Comparison of ENCODE assay signal across 15 cellular contexts in genomic region chr17:76365256-76365903, GRCh38. TPM values are rescaled to one million over a fixed set of nuclear protein-coding genes. Genes with fewer than 3 reads are reported as not detected.
A peak's percentile ranks its signal among the peaks of the same experiment; 100 is the strongest.
DNase-seq lines count a peak whose midpoint lies in the region; ATAC-seq and TF ChIP-seq lines count a peak whose summit lies in the region.
"Had no signal": no experiment of that assay in that cellular context is flagged by ENCODE, and none has a peak within 500 bp of the region (broad histone marks: within the 10 kb centered on the region; RNA-seq: fewer than 3 reads in every experiment).

No MANE protein-coding gene starts in this region.

- POLR2A ChIA-PET in RWPE1 (lab: Yijun Ruan, JAX; ENCODE audit: low non-redundant PET) = no interaction called here

- H3K4me3 ChIP-seq in heart left ventricle (no peak overlapping the region), fibroblast of villous mesenchyme (ENCODE audit: low read depth, low read length) (no peak overlapping the region), upper lobe of right lung (no peak overlapping the region), ovary (no peak overlapping the region)

- H3K9me3 ChIP-seq in heart left ventricle (no peaks in the 10 kb centered on the region), upper lobe of right lung (no peaks in the 10 kb centered on the region), ovary (no peaks in the 10 kb centered on the region)

- H3K27me3 ChIP-seq in heart left ventricle (no peaks in the 10 kb centered on the region), upper lobe of right lung (no peaks in the 10 kb centered on the region), ovary (no peaks in the 10 kb centered on the region)

- no peaks in the 10 kb centered on the region for H3K36me3 ChIP-seq in heart left ventricle
- H3K36me3 ChIP-seq in upper lobe of right lung = no peaks in the 10 kb centered on the region
- H3K36me3 ChIP-seq in ovary = no peaks in the 10 kb centered on the region

- CTCF ChIA-PET in RWPE1 (lab: Yijun Ruan, JAX) = interaction anchor here (0.5 to 3.6 kb wide), 12 partner anchors 9 to 144 kb away, joined by 3 to 14 read pairs (median 4); partner anchors contain the start of gene SPHK1

- TF ChIP-seq CTCF in heart left ventricle (IDR thresholded peaks at IDR 0.05) = peak in 11 of 12 donors; percentile 16 to 51 (median 32)
- no peak; the same call in 1 of the 2 replicates for TF ChIP-seq CTCF in RWPE1 (conservative IDR thresholded peaks at IDR 0.05; ENCODE audit: low read depth)
- TF ChIP-seq CTCF in fibroblast of villous mesenchyme (IDR thresholded peaks at IDR 0.05; ENCODE audit: insufficient read depth, low read depth, low read length) = peak; percentile 50
- peak; percentile 22 for TF ChIP-seq CTCF in upper lobe of right lung (IDR thresholded peaks at IDR 0.05)
- TF ChIP-seq CTCF in ovary (IDR thresholded peaks at IDR 0.05) = no peak

- intact Hi-C loops in heart left ventricle (cut with DNase I) = loop anchor here in 1 of 10 donors (2.0 kb wide), 1 partner anchor 33 kb away; no protein-coding TSS in a partner anchor
- intact Hi-C loops in Right ventricle myocardium superior (cut with DNase I) = no loop called here
- intact Hi-C loops in upper lobe of right lung (cut with DNase I) = no loop called here
- intact Hi-C loops in ovary (cut with DNase I) = no loop called here

- no peak overlapping the region for H3K27ac ChIP-seq in heart left ventricle
- 0 out of 2 replicates have a peak overlapping the region, but pooled peaks have one; percentile 17 for H3K27ac ChIP-seq in RWPE1
- no peak overlapping the region for H3K27ac ChIP-seq in upper lobe of right lung
- H3K27ac ChIP-seq in ovary = no peak overlapping the region
- H3K27ac ChIP-seq: epithelial cell of prostate had no signal

- ATAC-seq in heart left ventricle (no peak), Right ventricle myocardium superior (ENCODE audit: poor library complexity) (no peak), upper lobe of right lung (no peak), HG03354 (IDR thresholded peaks at IDR 0.05; ENCODE audit: poor library complexity, severe bottlenecking, unreplicated experiment) (no peak), HG02588 (IDR thresholded peaks at IDR 0.05; ENCODE audit: unreplicated experiment) (no peak)

- H3K4me1 ChIP-seq in heart left ventricle (peaks cover 0 to 34% (median 15%) of the 10 kb centered on the region in 12 donors), upper lobe of right lung (no peaks in the 10 kb centered on the region), ovary (ENCODE audit: insufficient read depth) (no peaks in the 10 kb centered on the region)

- no peak for TF ChIP-seq POLR2A in heart left ventricle (IDR thresholded peaks at IDR 0.05)
- TF ChIP-seq POLR2A in ovary (IDR thresholded peaks at IDR 0.05) = no peak

- no peak for TF ChIP-seq EP300 in ovary (IDR thresholded peaks at IDR 0.05)

- 46 to 57% (median 50%) methylated on average over 12 of the region's 12 CpGs for WGBS in heart left ventricle, 4 donors
- 46 to 65% (median 61%) methylated on average over 12 of the region's 12 CpGs for WGBS in ovary, 3 donors

- no peak for DNase-seq in heart left ventricle
- no peak for DNase-seq in Right ventricle myocardium superior
- no peak for DNase-seq in RWPE1 (ENCODE audit: low spot score)
- DNase-seq in fibroblast of villous mesenchyme (ENCODE audit: low read depth) = peak; percentile 38
- no peak for DNase-seq in upper lobe of right lung
- no peak for DNase-seq in ovary
- DNase-seq: activated CD8-positive, alpha-beta memory T cell treated with anti-CD3 and anti-CD28 coated beads, Interleukin-2, amount 50 U/mL, for 48 hours; aorta; GF-D8; kidney glomerular epithelial cell; NCI-H1092; T-helper 2 cell had no signal

RNA-seq across cellular contexts. Expression of gene PRPSAP1, which starts 11.7 kb away (rescaled TPM):
- total RNA-seq in heart left ventricle = 10 to 100 TPM; 28.2 to 39.7 (median 30.9) TPM
- polyA plus RNA-seq in heart left ventricle = 10 to 100 TPM; 22.7 to 36.1 TPM
- 31.9 TPM for total RNA-seq in Right ventricle myocardium superior
- total RNA-seq in fibroblast of villous mesenchyme = 48.8 and 55.1 TPM in 2 replicates
- total RNA-seq in upper lobe of right lung = 60.2 TPM
- 10 to 100 TPM; 26.1 to 50.4 (median 44.5) TPM for total RNA-seq in ovary
- polyA plus RNA-seq in ovary = 10 to 100 TPM; 42.9 to 57.9 TPM

RNA-seq across cellular contexts. Expression of gene SPHK1, which starts 19.0 kb away (rescaled TPM):
- total RNA-seq in heart left ventricle (10 to 100 TPM in 3 of 9 donors, 1 to 10 TPM in 6; 2.6 to 13.8 (median 4.6) TPM), Right ventricle myocardium superior (2.0 TPM), fibroblast of villous mesenchyme (47.5 and 121 TPM in 2 replicates), upper lobe of right lung (8.5 TPM), ovary (1 to 10 TPM; 1.8 to 9.2 (median 3.7) TPM)
- polyA plus RNA-seq in heart left ventricle (10 to 100 TPM in 1 of 2 donors, 1 to 10 TPM in 1; 2.6 to 20.5 TPM), ovary (1 to 10 TPM in 1 of 2 donors, under 1 TPM in 1; 0.80 to 4.0 TPM)

RNA-seq across cellular contexts. Expression of gene QRICH2, which starts 57.3 kb away (rescaled TPM):
- total RNA-seq in heart left ventricle = 1 to 10 TPM; 1.0 to 2.7 (median 1.6) TPM
- 1 to 10 TPM; 2.1 to 2.7 TPM for polyA plus RNA-seq in heart left ventricle
- 2.6 TPM for total RNA-seq in Right ventricle myocardium superior
- total RNA-seq in fibroblast of villous mesenchyme = 2.2 and 2.6 TPM in 2 replicates
- total RNA-seq in upper lobe of right lung = 3.4 TPM
- 1 to 10 TPM; 1.1 to 3.8 (median 1.5) TPM for total RNA-seq in ovary
- polyA plus RNA-seq in ovary = 1 to 10 TPM in 1 of 2 donors, under 1 TPM in 1; 0.42 to 1.9 TPM

Comparison
In these comparisons a context has a peak if more than half of its experiments do, and no peak if none do; other contexts are left out.
1. CTCF ChIP-seq: peak in heart left ventricle (11 of 12), fibroblast of villous mesenchyme (single experiment) and upper lobe of right lung (single experiment); none in RWPE1 (single experiment) and ovary (0 of 3).